In the genomic region with DNA sequence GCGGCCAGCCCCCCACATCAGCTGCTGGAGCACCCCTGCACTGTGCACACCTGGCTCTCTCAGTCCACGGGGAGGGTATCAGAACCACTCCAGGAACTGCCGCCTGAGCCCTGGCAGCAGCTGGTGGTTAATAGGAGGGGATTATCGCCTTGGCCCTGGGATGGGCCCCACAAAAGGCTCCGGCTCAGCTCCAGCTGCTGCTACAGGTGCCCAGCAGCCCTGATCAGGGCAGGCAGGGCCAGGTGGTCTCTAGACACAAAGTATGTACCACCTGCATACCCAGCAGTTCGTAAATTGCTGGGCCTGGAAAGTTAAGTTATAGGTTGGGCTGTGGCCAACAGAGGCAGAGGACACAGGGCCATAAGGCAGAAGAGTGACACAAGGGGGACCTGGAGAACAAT, we compare ENCODE assay signal across 13 cellular contexts. TPM values are rescaled to one million over a fixed set of nuclear protein-coding genes. Genes with fewer than 3 reads are reported as not detected.
A peak's percentile ranks its signal among the peaks of the same experiment; 100 is the strongest.
DNase-seq lines count a peak whose midpoint lies in the region; ATAC-seq and TF ChIP-seq lines count a peak whose summit lies in the region.
"Had no signal": no experiment of that assay in that cellular context is flagged by ENCODE, and none has a peak within 500 bp of the region (broad histone marks: within the 10 kb centered on the region; RNA-seq: fewer than 3 reads in every experiment).

No MANE protein-coding gene starts in this region.

- H3K4me1 Mint-ChIP-seq in stimulated activated naive CD8-positive, alpha-beta T cell treated with anti-CD3 and anti-CD28 coated beads, Interleukin-15, amount 100 ng/mL, for 72 hours, result peaks cover 19% of the 10 kb centered on the region

- H3K27me3 Mint-ChIP-seq in stimulated activated naive CD8-positive, alpha-beta T cell treated with anti-CD3 and anti-CD28 coated beads, Interleukin-15, amount 100 ng/mL, for 72 hours, result no peaks in the 10 kb centered on the region
- H3K27me3 Mint-ChIP-seq: stimulated activated naive B cell treated with anti-CD40 and anti-IgM and Interleukin-4, amounts not matched to agents 10 μg/mL and 1 μg/mL and 100 μg/mL, for 72 hours had no signal

- DNase-seq in NCI-H1417 (lab: John Stamatoyannopoulos, UW) (peak; percentile 26 to 69 (median 40)), NCI-H1417 treated with DMSO at 0.1 percent for 48 hours (lab: John Stamatoyannopoulos, UW) (no peak), NCI-H69 (lab: John Stamatoyannopoulos, UW) (peak; percentile 46), cardiac muscle cell (ENCODE audit: low read depth in 1 of 2, low spot score in 1 of 2) (no peak), spleen (peak; percentile 25)
- no peak for DNase-seq in stimulated activated naive CD8-positive, alpha-beta T cell treated with anti-CD3 and anti-CD28 coated beads, Interleukin-15, amount 100 ng/mL, for 72 hours
- DNase-seq: IMR-90; stimulated activated naive B cell treated with anti-CD40 and anti-IgM and Interleukin-4, amounts not matched to agents 10 μg/mL and 1 μg/mL and 100 μg/mL, for 72 hours had no signal

- TF ChIP-seq CTCF in cardiac muscle cell (IDR thresholded peaks at IDR 0.05; ENCODE audit: low read depth, low read length) (no peak), spleen (IDR thresholded peaks at IDR 0.05 in 8 of 11, conservative IDR thresholded peaks at IDR 0.05 in 3 of 11) (no peak)

- H3K4me3 Mint-ChIP-seq in stimulated activated naive CD8-positive, alpha-beta T cell treated with anti-CD3 and anti-CD28 coated beads, Interleukin-15, amount 100 ng/mL, for 72 hours, result no peak overlapping the region
- H3K4me3 Mint-ChIP-seq: stimulated activated naive B cell treated with anti-CD40 and anti-IgM and Interleukin-4, amounts not matched to agents 10 μg/mL and 1 μg/mL and 100 μg/mL, for 72 hours had no signal

- H3K4me3 ChIP-seq in cardiac muscle cell (no peak overlapping the region), spleen (no peak overlapping the region)

- no peaks in the 10 kb centered on the region for H3K9me3 Mint-ChIP-seq in stimulated activated naive CD8-positive, alpha-beta T cell treated with anti-CD3 and anti-CD28 coated beads, Interleukin-15, amount 100 ng/mL, for 72 hours
- H3K9me3 Mint-ChIP-seq: activated naive CD4-positive, alpha-beta T cell treated with anti-CD3 and anti-CD28 coated beads, Interleukin-2, amount 50 U/mL, for 72 hours; stimulated activated naive B cell treated with anti-CD40 and anti-IgM and Interleukin-4, amounts not matched to agents 10 μg/mL and 1 μg/mL and 100 μg/mL, for 72 hours had no signal

- peaks cover 65% of the 10 kb centered on the region for H3K4me1 ChIP-seq in cardiac muscle cell (ENCODE audit: low read depth)
- H3K4me1 ChIP-seq in spleen, result peaks cover 32 to 81% (median 60%) of the 10 kb centered on the region in 6 donors

- H3K36me3 ChIP-seq in cardiac muscle cell, result no peaks in the 10 kb centered on the region
- H3K36me3 ChIP-seq in spleen, result peaks cover 0 to 26% (median 11%) of the 10 kb centered on the region in 6 donors

- H3K27me3 ChIP-seq in cardiac muscle cell (no peaks in the 10 kb centered on the region), spleen (replicated peaks in 1 of 7) (no peaks in the 10 kb centered on the region)

- peak overlapping the region; percentile 73 for H3K27ac ChIP-seq in cardiac muscle cell
- peak overlapping the region in 1 of 8 donors; percentile 13 for H3K27ac ChIP-seq in spleen

- WGBS in spleen, 5 donors, result 66 to 72% (median 71%) methylated on average over 6 of the region's 6 CpGs

- TF ChIP-seq POLR2A in spleen (IDR thresholded peaks at IDR 0.05), result no peak

- peak overlapping the region in 1 of 2 donors; percentile 42 for H3K27ac Mint-ChIP-seq in stimulated activated naive CD8-positive, alpha-beta T cell treated with anti-CD3 and anti-CD28 coated beads, Interleukin-15, amount 100 ng/mL, for 72 hours

- no peaks in the 10 kb centered on the region for H3K9me3 ChIP-seq in cardiac muscle cell (ENCODE audit: low read depth)
- H3K9me3 ChIP-seq in spleen, result no peaks in the 10 kb centered on the region

- intact Hi-C loops in spleen (cut with DNase I; ENCODE audit: low total_unique reads), result no loop called here

- no peak for ATAC-seq in HG03108 (IDR thresholded peaks at IDR 0.05; ENCODE audit: unreplicated experiment)
- no peak for ATAC-seq in GM19452 (IDR thresholded peaks at IDR 0.05; ENCODE audit: unreplicated experiment)
- no peak for ATAC-seq in stimulated activated naive CD8-positive, alpha-beta T cell treated with anti-CD3 and anti-CD28 coated beads, Interleukin-15, amount 100 ng/mL, for 72 hours
- ATAC-seq: stimulated activated naive B cell treated with anti-CD40 and anti-IgM and Interleukin-4, amounts not matched to agents 10 μg/mL and 1 μg/mL and 100 μg/mL, for 72 hours had no signal

RNA-seq across cellular contexts. Expression of gene RRBP1, which starts 35.1 kb away (rescaled TPM):
- total RNA-seq in cardiac muscle cell, result 61.1 and 77.5 TPM in 2 replicates
- polyA plus RNA-seq in cardiac muscle cell, result 50.4 and 50.7 TPM in 2 replicates
- total RNA-seq in spleen, result 100 to 1,000 TPM in 6 of 7 donors, 10 to 100 TPM in 1; 78.8 to 164 (median 122) TPM
- 10 to 100 TPM; 17.0 to 27.3 (median 21.7) TPM for polyA plus RNA-seq in spleen

RNA-seq across cellular contexts. Expression of gene BANF2, which starts 52.9 kb away (rescaled TPM):
- not detected in 2 replicates for total RNA-seq in cardiac muscle cell
- not detected in 2 replicates for polyA plus RNA-seq in cardiac muscle cell
- total RNA-seq in spleen, result not detected
- not detected for polyA plus RNA-seq in spleen
- total RNA-seq: activated naive CD4-positive, alpha-beta T cell treated with anti-CD3 and anti-CD28 coated beads, Interleukin-2, amount 50 U/mL, for 72 hours; Daoy; IMR-90; mucosa of gallbladder had no signal
- polyA plus RNA-seq: IMR-90 had no signal

Comparison
In these comparisons a context has a peak if more than half of its experiments do, and no peak if none do; other contexts are left out.
1. DNase-seq: peak in NCI-H1417 (3 of 3), NCI-H69 (single experiment) and spleen (single experiment); none in NCI-H1417 treated with DMSO at 0.1 percent for 48 hours (single experiment), cardiac muscle cell (0 of 2) and stimulated activated naive CD8-positive, alpha-beta T cell treated with anti-CD3 and anti-CD28 coated beads, Interleukin-15, amount 100 ng/mL, for 72 hours (0 of 2).